ENCODE assay signal across 7 cellular contexts in the genomic region with DNA sequence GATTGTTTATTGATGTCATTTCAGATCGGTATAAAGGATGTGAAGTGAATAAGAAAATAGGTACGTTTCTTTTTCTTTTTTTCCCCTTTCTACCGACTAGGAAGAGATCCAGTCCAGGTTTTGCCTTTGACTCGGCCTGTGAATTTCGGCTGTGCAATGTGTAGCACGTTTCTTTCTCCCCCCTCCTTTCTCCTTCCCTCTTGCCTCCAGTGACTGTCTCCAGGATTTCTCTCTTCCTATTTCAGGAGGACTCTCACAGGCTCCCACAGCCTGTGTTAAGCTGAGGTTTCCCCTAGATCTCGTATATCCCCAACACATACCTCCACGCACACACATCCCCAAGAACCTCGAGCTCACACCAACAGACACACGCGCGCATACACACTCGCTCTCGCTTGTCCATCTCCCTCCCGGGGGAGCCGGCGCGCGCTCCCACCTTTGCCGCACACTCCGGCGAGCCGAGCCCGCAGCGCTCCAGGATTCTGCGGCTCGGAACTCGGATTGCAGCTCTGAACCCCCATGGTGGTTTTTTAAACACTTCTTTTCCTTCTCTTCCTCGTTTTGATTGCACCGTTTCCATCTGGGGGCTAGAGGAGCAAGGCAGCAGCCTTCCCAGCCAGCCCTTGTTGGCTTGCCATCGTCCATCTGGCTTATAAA. TPM values are rescaled to one million over a fixed set of nuclear protein-coding genes. Genes with fewer than 3 reads are reported as not detected.
DNase-seq lines count a peak whose midpoint lies in the region; ATAC-seq and TF ChIP-seq lines count a peak whose summit lies in the region.

A gene (plus strand): TSS at position 185 of the 657 bp plus-strand sequence.

- peak within 1 kb of the TSS; percentile 50 to 96 for H3K27ac ChIP-seq in coronary artery
- H3K27ac ChIP-seq in right lobe of liver, result peak within 1 kb of the TSS; percentile 89 to 99 (median 95)
- peak within 1 kb of the TSS; percentile 69 to 82 (median 80) for H3K27ac ChIP-seq in transverse colon

- in situ Hi-C loops in transverse colon (cut with MboI; ENCODE audit: low pct_ligation_motif_present in 1 of 4, low pct_unique_long_range_greater_than_20kb in 1 of 4, low sequenced_read_pairs in 3 of 4), result loop anchor here in 1 of 4 donors (25.0 kb wide), 1 partner anchor 1136 kb away; no protein-coding TSS in a partner anchor

- intact Hi-C loops in right lobe of liver (cut with DNase I), result no loop called here
- intact Hi-C loops in transverse colon (cut with DNase I; ENCODE audit: low total_unique reads), result no loop called here

- H3K4me1 ChIP-seq in right lobe of liver (peaks cover 0 to 36% (median 3%) of the 10 kb centered on the region in 4 donors), transverse colon (peaks cover 0 to 14% (median 4%) of the 10 kb centered on the region in 4 donors)

- no peak for TF ChIP-seq EP300 in transverse colon (IDR thresholded peaks at IDR 0.05; ENCODE audit: low read depth)

- H3K27me3 ChIP-seq in right lobe of liver (no peaks in the 10 kb centered on the region), transverse colon (peaks cover 47% of the 10 kb centered on the region)

- TF ChIP-seq POLR2A in right lobe of liver (IDR thresholded peaks at IDR 0.05) (peak; percentile 18), transverse colon (IDR thresholded peaks at IDR 0.05) (no peak)

- WGBS in right lobe of liver (ENCODE audit: insufficient coverage, low coverage, low lambda C conversion rate, missing lambda C conversion rate), result 2% methylated on average over 30 of the region's 31 CpGs
- WGBS in transverse colon (ENCODE audit: low coverage in 1 of 2), 2 donors, result 2% methylated on average over 8 to 31 of the region's 31 CpGs

- peak; percentile 29 to 54 (median 47) for ATAC-seq in right lobe of liver

- no peaks in the 10 kb centered on the region for H3K36me3 ChIP-seq in right lobe of liver
- H3K36me3 ChIP-seq in transverse colon, result no peaks in the 10 kb centered on the region

- DNase-seq in HS-27A (ENCODE audit: low read depth) (peak; percentile 36), NCI-H69 (lab: John Stamatoyannopoulos, UW) (peak; percentile 99), coronary artery (ENCODE audit: low spot score) (no peak), right lobe of liver (peak; percentile 28 to 70 (median 58)), transverse colon (peak; percentile 18), GM20000 (ENCODE audit: low spot score) (no peak)
- no peak for DNase-seq in stimulated activated CD4-positive, alpha-beta T cell treated with anti-CD3 and anti-CD28 coated beads, Interleukin-4, amount 100 ng/mL, for 24 hours

- no peak for TF ChIP-seq CTCF in coronary artery (IDR thresholded peaks at IDR 0.05)
- TF ChIP-seq CTCF in right lobe of liver (IDR thresholded peaks at IDR 0.05), result no peak
- no peak for TF ChIP-seq CTCF in transverse colon (IDR thresholded peaks at IDR 0.05)
- no peak for TF ChIP-seq CTCF in GM20000 (IDR thresholded peaks at IDR 0.05; ENCODE audit: extremely low read depth, missing control alignments)

- no peaks in the 10 kb centered on the region for H3K9me3 ChIP-seq in right lobe of liver
- H3K9me3 ChIP-seq in transverse colon, result no peaks in the 10 kb centered on the region

- H3K4me3 ChIP-seq in coronary artery, result peak within 1 kb of the TSS; percentile 80
- H3K4me3 ChIP-seq in right lobe of liver, result peak within 1 kb of the TSS; percentile 65 to 80 (median 76)
- H3K4me3 ChIP-seq in transverse colon, result peak within 1 kb of the TSS; percentile 20 to 46 (median 40)

RNA-seq across cellular contexts. Expression of the gene that starts here (rescaled TPM):
- total RNA-seq in right lobe of liver (10 to 100 TPM; 18.6 to 30.1 (median 20.2) TPM), transverse colon (1 to 10 TPM in 3 of 4 donors, under 1 TPM in 1; 0.75 to 5.7 (median 4.0) TPM)

Comparison
In these comparisons a context has a peak if more than half of its experiments do, and no peak if none do; other contexts are left out.
1. DNase-seq: peak in HS-27A (single experiment), NCI-H69 (single experiment), right lobe of liver (3 of 3) and transverse colon (single experiment); none in coronary artery (single experiment), stimulated activated CD4-positive, alpha-beta T cell treated with anti-CD3 and anti-CD28 coated beads, Interleukin-4, amount 100 ng/mL, for 24 hours (single experiment) and GM20000 (single experiment).
2. Peak in every context shown above with its lines, with median percentiles within 50 percentile points of each other: H3K27ac ChIP-seq and H3K4me3 ChIP-seq.